In genomic region chr2:194720461-194720860, GRCh38 we compare ENCODE assay signal across 7 cellular contexts.
"Had no signal": no experiment of that assay in that cellular context is flagged by ENCODE, and none has a peak within 500 bp of the region (broad histone marks: within the 10 kb centered on the region; RNA-seq: fewer than 3 reads in every experiment).

No MANE protein-coding gene starts in this region.

- H3K4me2 ChIP-seq: GM23338 had no signal

- H3K9ac ChIP-seq: GM23248 had no signal

- H3K4me3 ChIP-seq: GM23248, GM23338 had no signal

- H3K27ac ChIP-seq: GM23248 had no signal

- H2AFZ ChIP-seq: GM23248, GM23338 had no signal

- DNase-seq: GM23248, GOT3, H7, H9, HCEC 1CT, HFFc6 had no signal
